ENCODE assay signal across 10 cellular contexts in genomic region chr5:132417010-132417439, GRCh38. TPM values are rescaled to one million over a fixed set of nuclear protein-coding genes. Genes with fewer than 3 reads are reported as not detected.
DNase-seq lines count a peak whose midpoint lies in the region; ATAC-seq and TF ChIP-seq lines count a peak whose summit lies in the region.
"Had no signal": no experiment of that assay in that cellular context is flagged by ENCODE, and none has a peak within 500 bp of the region (broad histone marks: within the 10 kb centered on the region; RNA-seq: fewer than 3 reads in every experiment).

No MANE protein-coding gene starts in this region.

- ATAC-seq in CD4-positive, CD25-positive, alpha-beta regulatory T cell (ENCODE audit: low read depth in 2 of 2), result no peak
- ATAC-seq in GM19455 (IDR thresholded peaks at IDR 0.05; ENCODE audit: unreplicated experiment), result no peak

- H3K4me3 ChIP-seq in CD4-positive, CD25-positive, alpha-beta regulatory T cell (ENCODE audit: low read depth, low read length), result no peak overlapping the region
- no peak overlapping the region for H3K4me3 ChIP-seq in fibroblast of the aortic adventitia (ENCODE audit: low read depth, low read length)
- no peak overlapping the region for H3K4me3 ChIP-seq in WERI-Rb-1 (ENCODE audit: low read depth, low read length)

- no peak for TF ChIP-seq CTCF in fibroblast of the aortic adventitia (IDR thresholded peaks at IDR 0.05; ENCODE audit: insufficient read depth, low read length)
- TF ChIP-seq CTCF in WERI-Rb-1 (IDR thresholded peaks at IDR 0.05; ENCODE audit: low read depth, low read length), result no peak

- H3K9me3 ChIP-seq in CD4-positive, CD25-positive, alpha-beta regulatory T cell (ENCODE audit: control insufficient read depth in 2 of 2, low read length in 2 of 2), result no peaks in the 10 kb centered on the region
- no peaks in the 10 kb centered on the region for H3K9me3 ChIP-seq in WERI-Rb-1 (ENCODE audit: severe bottlenecking)

- no peaks in the 10 kb centered on the region for H3K27me3 ChIP-seq in CD4-positive, CD25-positive, alpha-beta regulatory T cell (ENCODE audit: control insufficient read depth, insufficient read depth, low read length)
- no peaks in the 10 kb centered on the region for H3K27me3 ChIP-seq in WERI-Rb-1 (ENCODE audit: insufficient read depth, low read depth, severe bottlenecking)

- peak overlapping the region; percentile 79 to 95 (median 82) for H3K27ac Mint-ChIP-seq in CD4-positive, CD25-positive, alpha-beta regulatory T cell
- H3K27ac Mint-ChIP-seq: endodermal cell had no signal

- peaks cover 37 to 97% (median 74%) of the 10 kb centered on the region in 4 donors for H3K4me1 Mint-ChIP-seq in CD4-positive, CD25-positive, alpha-beta regulatory T cell

- H3K9me3 Mint-ChIP-seq in CD4-positive, CD25-positive, alpha-beta regulatory T cell, result peaks cover 0 to 1% (median 0%) of the 10 kb centered on the region in 7 donors
- H3K9me3 Mint-ChIP-seq: endodermal cell had no signal

- peaks cover 7% of the 10 kb centered on the region for H3K36me3 ChIP-seq in CD4-positive, CD25-positive, alpha-beta regulatory T cell (ENCODE audit: control insufficient read depth, insufficient read depth, low read length)
- H3K36me3 ChIP-seq in WERI-Rb-1, result no peaks in the 10 kb centered on the region

- no peak for DNase-seq in CD4-positive, CD25-positive, alpha-beta regulatory T cell
- DNase-seq in RPMI7951 (ENCODE audit: low read depth) (peak; percentile 24), fibroblast of the aortic adventitia (ENCODE audit: low read depth) (peak; percentile 28), nucleus accumbens (lab: John Stamatoyannopoulos, UW) (peak in 31 of 56 donors; percentile 13 to 77 (median 42)), NCI-H2196 (lab: John Stamatoyannopoulos, UW; ENCODE audit: unreplicated experiment) (no peak), WERI-Rb-1 (no peak), HUDEP-2 (lab: John Stamatoyannopoulos, UW; ENCODE audit: unreplicated experiment in 76 of 76) (no peak)
- DNase-seq: activated T-cell treated with anti-CD3 and anti-CD28 coated beads, Interleukin-2, amount 50 U/mL, for 1 hour; endodermal cell had no signal

- H3K4me1 ChIP-seq in CD4-positive, CD25-positive, alpha-beta regulatory T cell (ENCODE audit: control insufficient read depth, insufficient read depth, low read length, poor library complexity, severe bottlenecking), result peaks cover 84% of the 10 kb centered on the region

- peak overlapping the region in 2 of 4 donors; percentile 26 to 62 for H3K4me3 Mint-ChIP-seq in CD4-positive, CD25-positive, alpha-beta regulatory T cell
- H3K4me3 Mint-ChIP-seq: endodermal cell had no signal

- H3K36me3 Mint-ChIP-seq in CD4-positive, CD25-positive, alpha-beta regulatory T cell, result peaks cover 31% of the 10 kb centered on the region

- no peaks in the 10 kb centered on the region for H3K27me3 Mint-ChIP-seq in CD4-positive, CD25-positive, alpha-beta regulatory T cell

- no peak overlapping the region for H3K27ac ChIP-seq in CD4-positive, CD25-positive, alpha-beta regulatory T cell (ENCODE audit: insufficient read depth, low read length, poor library complexity, severe bottlenecking)
- no peak overlapping the region for H3K27ac ChIP-seq in WERI-Rb-1

RNA-seq across cellular contexts. Expression of gene SLC22A5, which starts 47.5 kb away (rescaled TPM):
- 2.5 TPM for total RNA-seq in CD4-positive, CD25-positive, alpha-beta regulatory T cell
- polyA plus RNA-seq in CD4-positive, CD25-positive, alpha-beta regulatory T cell, result 1 to 10 TPM in 3 of 4 donors, under 1 TPM in 1; 0.54 to 3.2 (median 1.7) TPM
- 2.5 and 4.0 TPM in 2 replicates for total RNA-seq in RPMI7951 (2014; rRNA removed; shearing (Covaris generic))
- total RNA-seq in fibroblast of the aortic adventitia (ENCODE audit: low replicate concordance), result 6.5 TPM in 2 replicates

Comparison
In these comparisons a context has a peak if more than half of its experiments do, and no peak if none do; other contexts are left out.
1. DNase-seq: peak in RPMI7951 (single experiment), fibroblast of the aortic adventitia (single experiment) and nucleus accumbens (31 of 56); none in CD4-positive, CD25-positive, alpha-beta regulatory T cell (0 of 3), NCI-H2196 (single experiment), WERI-Rb-1 (single experiment) and HUDEP-2 (0 of 76).